In the genomic region with DNA sequence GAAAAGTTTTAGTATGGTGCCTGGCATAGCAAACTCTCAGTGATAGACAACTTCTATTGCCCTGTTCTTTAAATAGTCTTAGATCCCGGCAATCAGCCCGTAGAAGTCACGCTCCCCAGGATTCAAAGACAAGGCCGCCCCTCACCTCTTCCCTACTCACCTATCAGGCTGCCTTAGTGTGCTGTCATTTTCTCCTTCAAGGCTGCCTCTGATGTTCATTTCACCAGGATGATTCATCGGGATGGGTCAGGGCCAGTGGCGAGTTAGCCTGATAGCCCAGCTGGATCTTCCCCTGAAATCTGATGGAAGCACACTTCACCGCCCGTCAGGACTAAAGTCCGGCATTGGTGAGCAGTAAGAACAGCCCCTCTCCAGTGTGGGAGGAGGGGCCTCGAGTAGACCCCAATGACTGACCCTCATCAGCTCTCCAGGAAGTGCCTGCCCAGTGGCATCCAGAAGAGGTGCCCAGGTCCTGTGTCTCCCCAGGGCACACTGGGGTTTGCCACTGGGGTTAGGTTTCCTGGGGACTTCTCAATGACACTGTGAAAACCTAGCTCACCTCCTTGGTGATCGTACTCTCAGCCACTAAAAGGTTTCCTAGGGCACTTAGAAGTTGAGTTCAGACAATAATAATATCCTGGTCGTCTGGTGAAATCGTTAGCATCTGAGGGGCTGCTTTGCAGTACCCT, we compare ENCODE assay signal across 11 cellular contexts. TPM values are rescaled to one million over a fixed set of nuclear protein-coding genes. Genes with fewer than 3 reads are reported as not detected.
DNase-seq lines count a peak whose midpoint lies in the region; FAIRE-seq and TF ChIP-seq lines count a peak whose summit lies in the region.
"Had no signal": no experiment of that assay in that cellular context is flagged by ENCODE, and none has a peak within 500 bp of the region (broad histone marks: within the 10 kb centered on the region; RNA-seq: fewer than 3 reads in every experiment).

No MANE protein-coding gene starts in this region.

- dilution Hi-C loops in mammary epithelial cell (cut with HindIII; ENCODE audit: low sequenced_read_pairs): no loop called here

- H3K79me2 ChIP-seq in mammary epithelial cell (ENCODE audit: insufficient read depth, low read length): no peaks in the 10 kb centered on the region

- H3K27me3 ChIP-seq in HUES48 (ENCODE audit: control insufficient read depth, insufficient read depth, low read length): no peaks in the 10 kb centered on the region
- H3K27me3 ChIP-seq in mammary epithelial cell (ENCODE audit: insufficient read depth, low read length): no peaks in the 10 kb centered on the region
- H3K27me3 ChIP-seq in kidney epithelial cell (ENCODE audit: control insufficient read depth, insufficient read depth, low read length): no peaks in the 10 kb centered on the region

- H3K9me3 ChIP-seq in HUES48 (ENCODE audit: control insufficient read depth, insufficient read depth, low read length): no peaks in the 10 kb centered on the region
- H3K9me3 ChIP-seq in mammary epithelial cell (replicated peaks; ENCODE audit: insufficient read depth, low read length): no peaks in the 10 kb centered on the region
- H3K9me3 ChIP-seq in kidney (ENCODE audit: control insufficient read depth in 1 of 2, low read length in 2 of 2): no peaks in the 10 kb centered on the region

- H3K27ac ChIP-seq in HUES48 (ENCODE audit: low read depth, low read length) (peak overlapping the region; percentile 14), mammary epithelial cell (ENCODE audit: insufficient read depth, low read depth, low read length) (no peak overlapping the region), kidney (ENCODE audit: low read depth in 2 of 2, low read length in 2 of 2) (no peak overlapping the region)

- H3K4me2 ChIP-seq in mammary epithelial cell (ENCODE audit: insufficient read depth, low read depth, low read length): no peak overlapping the region

- WGBS in mammary epithelial cell (ENCODE audit: low coverage, missing lambda C conversion rate): 68% methylated on average over 13 of the region's 13 CpGs

- H3K4me1 ChIP-seq in HUES48 (ENCODE audit: control insufficient read depth, insufficient read depth, low read length) (peaks cover 65% of the 10 kb centered on the region), mammary epithelial cell (ENCODE audit: insufficient read depth, low read length) (peaks cover 12% of the 10 kb centered on the region), kidney (ENCODE audit: control insufficient read depth in 1 of 2, insufficient read depth in 1 of 2, low read depth in 1 of 2, low read length in 2 of 2) (peaks cover 0 to 3% of the 10 kb centered on the region in 2 donors)

- intact Hi-C loops in mammary epithelial cell (cut with micrococcal nuclease): no loop called here
- intact Hi-C loops in kidney (cut with DNase I): no loop called here

- no peak overlapping the region for H3K9ac ChIP-seq in HUES48 (ENCODE audit: low read depth, low read length)
- no peak overlapping the region for H3K9ac ChIP-seq in mammary epithelial cell (ENCODE audit: insufficient read depth, low read length)
- no peak overlapping the region for H3K9ac ChIP-seq in kidney (ENCODE audit: low read length in 2 of 2)

- H4K20me1 ChIP-seq in mammary epithelial cell (ENCODE audit: insufficient read depth, low read length): no peaks in the 10 kb centered on the region

- CTCF ChIA-PET in mammary epithelial cell (lab: Charles Lee; ENCODE audit: low non-redundant PET): no interaction called here

- BruUV-seq in mammary epithelial cell (replicated peaks; lab: Mats Ljungman, UMichigan): no TSS peak

- H3K36me3 ChIP-seq in HUES48 (ENCODE audit: control insufficient read depth, insufficient read depth, low read length) (no peaks in the 10 kb centered on the region), mammary epithelial cell (ENCODE audit: insufficient read depth, low read length) (no peaks in the 10 kb centered on the region), kidney epithelial cell (ENCODE audit: control insufficient read depth, insufficient read depth, low read length) (no peaks in the 10 kb centered on the region), kidney (ENCODE audit: control insufficient read depth in 1 of 2, insufficient read depth in 2 of 2, low read length in 2 of 2) (no peaks in the 10 kb centered on the region)

- peak; percentile 53 for DNase-seq in mammary epithelial cell
- DNase-seq in kidney epithelial cell (ENCODE audit: low read depth): peak; percentile 50
- peak; percentile 53 for DNase-seq in urothelium cell line (ENCODE audit: low spot score)
- no peak for DNase-seq in amniotic stem cell (lab: John Stamatoyannopoulos, UW)
- no peak for DNase-seq in occipital lobe (lab: John Stamatoyannopoulos, UW)
- no peak for DNase-seq in kidney
- DNase-seq: activated CD4-positive, CD25-positive, alpha-beta regulatory T cell; effector CD4-positive, alpha-beta T cell; retina; substantia nigra had no signal

- no peak overlapping the region for H2AFZ ChIP-seq in mammary epithelial cell (ENCODE audit: low read depth, low read length)

- no peak overlapping the region for H3K4me3 ChIP-seq in HUES48 (ENCODE audit: low read depth, low read length)
- H3K4me3 ChIP-seq in mammary epithelial cell (replicated peaks in 1 of 3; ENCODE audit: insufficient read depth in 1 of 3, low read depth in 2 of 3, low read length in 3 of 3): no peak overlapping the region
- no peak overlapping the region for H3K4me3 ChIP-seq in kidney epithelial cell (ENCODE audit: low read depth, low read length)
- H3K4me3 ChIP-seq in kidney (ENCODE audit: low read length in 2 of 2): no peak overlapping the region

- TF ChIP-seq CTCF in mammary epithelial cell (conservative IDR thresholded peaks at IDR 0.05 in 1 of 2, IDR thresholded peaks at IDR 0.05 in 1 of 2; ENCODE audit: extremely low read depth in 1 of 2, insufficient read depth in 1 of 2, low read depth in 1 of 2, low read length in 2 of 2) (no peak), kidney epithelial cell (IDR thresholded peaks at IDR 0.05; ENCODE audit: insufficient read depth, low read length, poor library complexity, severe bottlenecking) (no peak), kidney (IDR thresholded peaks at IDR 0.05; ENCODE audit: borderline replicate concordance, extremely low read depth, insufficient read depth) (no peak)

- no peak for FAIRE-seq in urothelium cell line (lab: Jason Lieb, UNC)
- no peak for FAIRE-seq in kidney (lab: Jason Lieb, UNC)

- in situ Hi-C loops in mammary epithelial cell (cut with MboI; ENCODE audit: low sequenced_read_pairs in 2 of 2): no loop called here

RNA-seq across cellular contexts. Expression of gene TPM1, which starts 37.5 kb away (rescaled TPM):
- total RNA-seq in mammary epithelial cell: 1,000 to 10,000 TPM in 1 of 2 donors, 100 to 1,000 TPM in 1; 463 to 1,538 TPM
- polyA plus RNA-seq in mammary epithelial cell: 241 TPM
- 182 TPM for polyA minus RNA-seq in mammary epithelial cell
- 818 and 847 TPM in 2 replicates for total RNA-seq in kidney epithelial cell
- total RNA-seq in occipital lobe: 101 TPM
- total RNA-seq in kidney: 473 TPM
- 252 TPM for polyA plus RNA-seq in kidney (ENCODE audit: insufficient read depth, low read depth, low replicate concordance)

RNA-seq across cellular contexts. Expression of gene LACTB, which starts 41.6 kb away (rescaled TPM):
- 10 to 100 TPM; 17.3 to 23.0 TPM for total RNA-seq in mammary epithelial cell
- 8.6 TPM for polyA plus RNA-seq in mammary epithelial cell
- polyA minus RNA-seq in mammary epithelial cell: 17.0 TPM
- total RNA-seq in kidney epithelial cell: 10.7 and 11.6 TPM in 2 replicates
- total RNA-seq in occipital lobe: 20.0 TPM
- total RNA-seq in kidney: 17.6 TPM
- 16.8 TPM for polyA plus RNA-seq in kidney (ENCODE audit: insufficient read depth, low read depth, low replicate concordance)

Comparison
In these comparisons a context has a peak if more than half of its experiments do, and no peak if none do; other contexts are left out.
1. DNase-seq: peak in mammary epithelial cell (single experiment), kidney epithelial cell (single experiment) and urothelium cell line (single experiment); none in amniotic stem cell (single experiment), occipital lobe (single experiment) and kidney (single experiment).